In the genomic region with DNA sequence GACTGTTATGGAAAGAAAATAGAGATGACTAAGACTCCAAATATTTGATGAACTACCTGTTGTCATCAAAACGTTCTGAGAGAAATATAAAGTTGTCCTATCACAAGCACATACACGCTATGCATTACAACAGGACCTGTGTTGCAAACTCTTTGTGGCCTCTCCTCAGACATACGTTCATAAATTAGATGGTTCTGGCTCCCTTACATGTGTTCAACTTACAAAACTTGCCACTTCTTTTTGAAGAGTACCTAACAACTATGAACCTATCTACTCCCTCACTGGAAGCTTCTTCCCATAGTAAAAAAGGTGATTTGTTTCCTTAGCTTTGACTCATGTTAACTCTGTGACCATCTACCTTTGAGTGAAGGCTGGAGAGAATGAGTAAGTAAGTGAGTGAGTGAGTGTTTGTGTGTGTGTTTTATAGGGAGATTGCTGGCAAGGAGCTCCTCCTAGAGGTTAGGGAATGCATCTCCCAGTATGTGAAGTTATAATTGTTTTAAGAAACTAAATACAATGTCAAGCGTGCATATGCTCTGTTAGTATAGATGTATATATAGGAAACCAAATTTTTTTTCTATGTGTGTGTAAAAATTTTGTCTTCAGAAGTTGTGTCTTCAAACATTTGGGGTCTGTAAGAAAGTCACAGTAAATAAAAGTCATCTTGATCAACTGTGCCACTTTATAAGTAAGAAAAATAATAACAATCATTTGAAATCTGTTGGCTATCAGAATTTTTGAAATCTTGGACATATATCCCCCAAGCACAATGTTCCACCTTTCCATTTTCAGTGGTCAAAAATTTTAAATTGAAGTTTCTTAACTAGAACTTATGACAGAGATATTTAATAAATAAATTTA, we compare ENCODE assay signal across 8 cellular contexts.
DNase-seq lines count a peak whose midpoint lies in the region; ATAC-seq and FAIRE-seq lines count a peak whose summit lies in the region.

No MANE protein-coding gene starts in this region.

- H3K9me3 Mint-ChIP-seq in activated CD8-positive, alpha-beta memory T cell treated with anti-CD3 and anti-CD28 coated beads, Interleukin-2, amount 10 ng/mL, durations not matched to agents 7 days and 5 days (ENCODE audit: low read depth): no peaks in the 10 kb centered on the region
- no peaks in the 10 kb centered on the region for H3K9me3 Mint-ChIP-seq in activated T-helper 2 cell treated with anti-CD3 and anti-CD28 coated beads, Interferon-gamma antibody, Interleukin-2, Interleukin-4, amounts not matched to agents 10 μg/mL and 5 μg/mL and 100 μg/mL, durations not matched to agents 14 hours and 24 hours and 36 hours

- no peaks in the 10 kb centered on the region for H3K4me1 Mint-ChIP-seq in activated CD8-positive, alpha-beta memory T cell treated with anti-CD3 and anti-CD28 coated beads, Interleukin-2, amount 10 ng/mL, durations not matched to agents 7 days and 5 days
- no peaks in the 10 kb centered on the region for H3K4me1 Mint-ChIP-seq in activated T-helper 2 cell treated with anti-CD3 and anti-CD28 coated beads, Interferon-gamma antibody, Interleukin-2, Interleukin-4, amounts not matched to agents 10 μg/mL and 5 μg/mL and 100 μg/mL, durations not matched to agents 14 hours and 24 hours and 36 hours (ENCODE audit: low read depth)

- peak; percentile 27 for FAIRE-seq in urothelium cell line (lab: Jason Lieb, UNC)

- peaks cover 22% of the 10 kb centered on the region for H3K27me3 Mint-ChIP-seq in activated CD8-positive, alpha-beta memory T cell treated with anti-CD3 and anti-CD28 coated beads, Interleukin-2, amount 10 ng/mL, durations not matched to agents 7 days and 5 days
- H3K27me3 Mint-ChIP-seq in activated T-helper 2 cell treated with anti-CD3 and anti-CD28 coated beads, Interferon-gamma antibody, Interleukin-2, Interleukin-4, amounts not matched to agents 10 μg/mL and 5 μg/mL and 100 μg/mL, durations not matched to agents 14 hours and 24 hours and 36 hours (ENCODE audit: low read depth): no peaks in the 10 kb centered on the region

- intact Hi-C loops in left colon (cut with DNase I, micrococcal nuclease): loop anchor here in 1 of 2 donors (10.0 kb wide), 1 partner anchor 1557 kb away; no protein-coding TSS in a partner anchor
- intact Hi-C loops in activated T-helper 2 cell treated with anti-CD3 and anti-CD28 coated beads, Interferon-gamma antibody, Interleukin-2, Interleukin-4, amounts not matched to agents 10 μg/mL and 5 μg/mL and 100 μg/mL, durations not matched to agents 14 hours and 24 hours and 36 hours (cut with micrococcal nuclease): loop anchor here (5.0 kb wide), 2 partner anchors 1039 to 1549 kb away; partner anchors contain the start of gene CITED2

- in situ Hi-C loops in T47D (cut with HindIII; ENCODE audit: low pct_unique_long_range_greater_than_20kb, low sequenced_read_pairs): no loop called here

- H3K36me3 Mint-ChIP-seq in activated CD8-positive, alpha-beta memory T cell treated with anti-CD3 and anti-CD28 coated beads, Interleukin-2, amount 10 ng/mL, durations not matched to agents 7 days and 5 days: no peaks in the 10 kb centered on the region
- no peaks in the 10 kb centered on the region for H3K36me3 Mint-ChIP-seq in activated T-helper 2 cell treated with anti-CD3 and anti-CD28 coated beads, Interferon-gamma antibody, Interleukin-2, Interleukin-4, amounts not matched to agents 10 μg/mL and 5 μg/mL and 100 μg/mL, durations not matched to agents 14 hours and 24 hours and 36 hours (ENCODE audit: low read depth)

- DNase-seq in activated CD8-positive, alpha-beta memory T cell treated with anti-CD3 and anti-CD28 coated beads, Interleukin-2, amount 10 ng/mL, durations not matched to agents 7 days and 5 days: no peak
- no peak for DNase-seq in activated CD8-positive, alpha-beta memory T cell treated with anti-CD3 and anti-CD28 coated beads, Interleukin-2, amount 50 U/mL, for 48 hours
- DNase-seq in NCI-H526 (lab: John Stamatoyannopoulos, UW) (peak; percentile 18 to 55), T47D (ENCODE audit: low read depth in 1 of 2, low spot score in 1 of 2) (peak; percentile 1 to 82), left colon (no peak), urothelium cell line (ENCODE audit: low spot score) (peak; percentile 52)
- DNase-seq in activated T-helper 2 cell treated with anti-CD3 and anti-CD28 coated beads, Interferon-gamma antibody, Interleukin-2, Interleukin-4, amounts not matched to agents 10 μg/mL and 5 μg/mL and 100 μg/mL, durations not matched to agents 14 hours and 24 hours and 36 hours (ENCODE audit: low spot score): no peak

- no peak overlapping the region for H3K4me3 Mint-ChIP-seq in activated CD8-positive, alpha-beta memory T cell treated with anti-CD3 and anti-CD28 coated beads, Interleukin-2, amount 10 ng/mL, durations not matched to agents 7 days and 5 days
- no peak overlapping the region for H3K4me3 Mint-ChIP-seq in activated T-helper 2 cell treated with anti-CD3 and anti-CD28 coated beads, Interferon-gamma antibody, Interleukin-2, Interleukin-4, amounts not matched to agents 10 μg/mL and 5 μg/mL and 100 μg/mL, durations not matched to agents 14 hours and 24 hours and 36 hours (ENCODE audit: low read depth)

- CTCF ChIA-PET in activated CD8-positive, alpha-beta memory T cell treated with anti-CD3 and anti-CD28 coated beads, Interleukin-2, amount 10 ng/mL, durations not matched to agents 7 days and 5 days (lab: Charles Lee): interaction anchor here (0.7 kb wide), 1 partner anchor 1549 kb away, joined by 3 read pairs; no protein-coding TSS in a partner anchor

- H3K27ac Mint-ChIP-seq in activated CD8-positive, alpha-beta memory T cell treated with anti-CD3 and anti-CD28 coated beads, Interleukin-2, amount 10 ng/mL, durations not matched to agents 7 days and 5 days: no peak overlapping the region
- H3K27ac Mint-ChIP-seq in activated T-helper 2 cell treated with anti-CD3 and anti-CD28 coated beads, Interferon-gamma antibody, Interleukin-2, Interleukin-4, amounts not matched to agents 10 μg/mL and 5 μg/mL and 100 μg/mL, durations not matched to agents 14 hours and 24 hours and 36 hours: no peak overlapping the region

- ATAC-seq in activated CD8-positive, alpha-beta memory T cell treated with anti-CD3 and anti-CD28 coated beads, Interleukin-2, amount 10 ng/mL, durations not matched to agents 7 days and 5 days: peak; percentile 72
- ATAC-seq in HG02852 (IDR thresholded peaks at IDR 0.05; ENCODE audit: unreplicated experiment) (peak; percentile 81), left colon (peak; percentile 85)

Comparison
In these comparisons a context has a peak if more than half of its experiments do, and no peak if none do; other contexts are left out.
1. DNase-seq: peak in NCI-H526 (2 of 2), T47D (2 of 2) and urothelium cell line (single experiment); none in activated CD8-positive, alpha-beta memory T cell treated with anti-CD3 and anti-CD28 coated beads, Interleukin-2, amount 10 ng/mL, durations not matched to agents 7 days and 5 days (single experiment), activated CD8-positive, alpha-beta memory T cell treated with anti-CD3 and anti-CD28 coated beads, Interleukin-2, amount 50 U/mL, for 48 hours (single experiment), left colon (0 of 2) and activated T-helper 2 cell treated with anti-CD3 and anti-CD28 coated beads, Interferon-gamma antibody, Interleukin-2, Interleukin-4, amounts not matched to agents 10 μg/mL and 5 μg/mL and 100 μg/mL, durations not matched to agents 14 hours and 24 hours and 36 hours (single experiment).
2. Peak in every context shown above with its lines, with median percentiles within 50 percentile points of each other: ATAC-seq.